In genomic region chr6:26538936-26539615, GRCh38 we compare ENCODE assay signal across 8 cellular contexts. TPM values are rescaled to one million over a fixed set of nuclear protein-coding genes. Genes with fewer than 3 reads are reported as not detected.
DNase-seq lines count a peak whose midpoint lies in the region; ATAC-seq, FAIRE-seq and TF ChIP-seq lines count a peak whose summit lies in the region.

No MANE protein-coding gene starts in this region.

- peak overlapping the region; percentile 100 for H3K27ac Mint-ChIP-seq in osteocyte (ENCODE audit: unreplicated experiment)

- peaks cover 57% of the 10 kb centered on the region for H3K79me2 ChIP-seq in DND-41 (ENCODE audit: insufficient read depth, low read length)
- peaks cover 56% of the 10 kb centered on the region for H3K79me2 ChIP-seq in OCI-LY7 (ENCODE audit: insufficient read depth, low read depth, low read length)
- H3K79me2 ChIP-seq in endothelial cell of umbilical vein (ENCODE audit: control insufficient read depth, insufficient read depth, low read length), result peaks cover 21% of the 10 kb centered on the region

- H3K27ac ChIP-seq in DND-41 (ENCODE audit: low read length) (peak overlapping the region; percentile 85), OCI-LY7 (ENCODE audit: low read depth, low read length, poor library complexity, severe bottlenecking) (peak overlapping the region; percentile 93), endothelial cell of umbilical vein (ENCODE audit: insufficient read depth, low read depth, low read length) (peak overlapping the region; percentile 80)

- H3K9me1 ChIP-seq in endothelial cell of umbilical vein (replicated peaks; ENCODE audit: control insufficient read depth, extremely low read depth, insufficient read depth, low read length), result no peaks in the 10 kb centered on the region

- H3K9me2 ChIP-seq in OCI-LY7 (ENCODE audit: insufficient read depth, low read length), result no peaks in the 10 kb centered on the region

- H3K9ac ChIP-seq in DND-41 (ENCODE audit: low read depth, low read length) (peak overlapping the region; percentile 90), endothelial cell of umbilical vein (replicated peaks; ENCODE audit: extremely low read depth, insufficient read depth, low read length) (peak overlapping the region; percentile 96)

- peak overlapping the region; percentile 59 for H2AFZ ChIP-seq in DND-41 (ENCODE audit: low read depth, low read length)
- peak overlapping the region; percentile 54; the same call in 1 of the 2 replicates for H2AFZ ChIP-seq in OCI-LY7 (ENCODE audit: low read length)
- H2AFZ ChIP-seq in endothelial cell of umbilical vein (ENCODE audit: low read depth, low read length), result peak overlapping the region; percentile 100

- H3K4me2 ChIP-seq in DND-41 (ENCODE audit: insufficient read depth, low read length), result peak overlapping the region; percentile 71
- H3K4me2 ChIP-seq in OCI-LY7 (ENCODE audit: low read length), result peak overlapping the region; percentile 80
- peak overlapping the region; percentile 61 for H3K4me2 ChIP-seq in endothelial cell of umbilical vein (ENCODE audit: insufficient read depth, low read length)

- CTCF ChIA-PET in OCI-LY7 (lab: Charles Lee; ENCODE audit: unreplicated experiment) (interaction anchor here (0.6 kb wide), 1 partner anchor 164 kb away, joined by 3 read pairs; no protein-coding TSS in a partner anchor), endothelial cell of umbilical vein (lab: Charles Lee) (interaction anchor here (0.7 to 3.7 kb wide), 5 partner anchors 13 to 200 kb away, joined by 3 to 42 read pairs (median 22); no protein-coding TSS in a partner anchor)

- no TSS peak for BruUV-seq in OCI-LY7 (replicated peaks; lab: Mats Ljungman, UMichigan)
- BruUV-seq in endothelial cell of umbilical vein (replicated peaks; lab: Mats Ljungman, UMichigan), result no TSS peak

- H3K4me1 ChIP-seq in DND-41 (ENCODE audit: insufficient read depth, low read length) (peaks cover 65% of the 10 kb centered on the region), OCI-LY7 (ENCODE audit: insufficient read depth, low read length, poor library complexity, severe bottlenecking) (peaks cover 70% of the 10 kb centered on the region), endothelial cell of umbilical vein (ENCODE audit: control insufficient read depth, extremely low read depth, insufficient read depth, low read length) (peaks cover 21% of the 10 kb centered on the region)

- no peaks in the 10 kb centered on the region for H3K27me3 Mint-ChIP-seq in osteocyte (ENCODE audit: unreplicated experiment)

- intact Hi-C loops in OCI-LY7 (cut with micrococcal nuclease; ENCODE audit: unreplicated experiment) (loop anchor here (1.0 to 5.0 kb wide), 3 partner anchors 209 to 322 kb away; a partner anchor contains a TSS), endothelial cell of umbilical vein (cut with micrococcal nuclease) (loop anchor here (1.0 kb wide), 2 partner anchors 14 to 65 kb away; no protein-coding TSS in a partner anchor)

- FAIRE-seq in endothelial cell of umbilical vein (lab: Jason Lieb, UNC), result no peak

- H4K20me1 ChIP-seq in DND-41 (ENCODE audit: insufficient read depth, low read length), result no peaks in the 10 kb centered on the region
- H4K20me1 ChIP-seq in OCI-LY7 (ENCODE audit: insufficient read depth, low read length), result no peaks in the 10 kb centered on the region
- H4K20me1 ChIP-seq in endothelial cell of umbilical vein (replicated peaks; ENCODE audit: control insufficient read depth, extremely low read depth, insufficient read depth, low read length), result no peaks in the 10 kb centered on the region

- peak overlapping the region; percentile 90 for H3K4me3 Mint-ChIP-seq in osteocyte (ENCODE audit: unreplicated experiment)

- DNase-seq in DND-41, result no peak
- no peak for DNase-seq in OCI-LY7 (ENCODE audit: low spot score)
- no peak for DNase-seq in endothelial cell of umbilical vein (ENCODE audit: low read depth, low spot score)
- DNase-seq in osteocyte (ENCODE audit: extremely low spot score, unreplicated experiment), result no peak
- no peak for DNase-seq in NCI-H2196 treated with DMSO at 0.1 percent for 48 hours (lab: John Stamatoyannopoulos, UW; ENCODE audit: unreplicated experiment)
- no peak for DNase-seq in effector CD8-positive, alpha-beta T cell (lab: John Stamatoyannopoulos, UW)

- peaks cover 12% of the 10 kb centered on the region for H3K36me3 Mint-ChIP-seq in osteocyte (ENCODE audit: unreplicated experiment)

- H3K9me3 ChIP-seq in DND-41 (ENCODE audit: insufficient read depth, low read length, severe bottlenecking) (no peaks in the 10 kb centered on the region), OCI-LY7 (ENCODE audit: low read length) (no peaks in the 10 kb centered on the region), endothelial cell of umbilical vein (replicated peaks; ENCODE audit: control insufficient read depth, insufficient read depth, low read length) (no peaks in the 10 kb centered on the region)

- no peak for ATAC-seq in DND-41 (ENCODE audit: insufficient read depth, low read depth)
- no peak for ATAC-seq in GM19023 (IDR thresholded peaks at IDR 0.05; ENCODE audit: unreplicated experiment)
- ATAC-seq in GM21447 (IDR thresholded peaks at IDR 0.05; ENCODE audit: unreplicated experiment), result no peak

- POLR2A ChIA-PET in OCI-LY7 (lab: Charles Lee) (interaction anchor here (0.6 to 4.0 kb wide), 9 partner anchors 9 to 344 kb away, joined by 3 to 28 read pairs (median 5); a partner anchor contains a TSS), endothelial cell of umbilical vein (lab: Charles Lee) (interaction anchor here (0.6 to 0.7 kb wide), 2 partner anchors 11 to 470 kb away, joined by 3 to 4 read pairs; no protein-coding TSS in a partner anchor)

- no peak for TF ChIP-seq POLR2A in endothelial cell of umbilical vein (IDR thresholded peaks at IDR 0.05; ENCODE audit: low read depth, low read length)

- H3K9me3 Mint-ChIP-seq in osteocyte (ENCODE audit: unreplicated experiment), result no peaks in the 10 kb centered on the region

- H3K4me3 ChIP-seq in DND-41 (ENCODE audit: low read depth in 1 of 2, low read length in 2 of 2) (peak overlapping the region; percentile 86 to 90), OCI-LY7 (ENCODE audit: low read depth, low read length, poor library complexity, severe bottlenecking) (peak overlapping the region; percentile 97), endothelial cell of umbilical vein (replicated peaks in 1 of 3; ENCODE audit: insufficient read depth in 1 of 3, low read depth in 1 of 3, low read length in 3 of 3) (peak overlapping the region; percentile 87 to 99 (median 98))

- H3K36me3 ChIP-seq in DND-41 (ENCODE audit: insufficient read depth, low read length), result peaks cover 35% of the 10 kb centered on the region
- peaks cover 46% of the 10 kb centered on the region for H3K36me3 ChIP-seq in OCI-LY7 (ENCODE audit: insufficient read depth, low read length)
- H3K36me3 ChIP-seq in endothelial cell of umbilical vein (ENCODE audit: control insufficient read depth in 2 of 2, extremely low read depth in 1 of 2, insufficient read depth in 2 of 2, low read length in 2 of 2), result no peaks in the 10 kb centered on the region

- dilution Hi-C loops in endothelial cell of umbilical vein (cut with MboI; ENCODE audit: extremely low pct_ligation_motif_present, low sequenced_read_pairs), result loop anchor here (25.0 kb wide), 1 partner anchor 202 kb away; no protein-coding TSS in a partner anchor

- H3K27me3 ChIP-seq in DND-41 (ENCODE audit: insufficient read depth, low read length, poor library complexity) (no peaks in the 10 kb centered on the region), endothelial cell of umbilical vein (ENCODE audit: control insufficient read depth in 2 of 2, insufficient read depth in 2 of 2, low read length in 2 of 2) (no peaks in the 10 kb centered on the region)

- no peak for TF ChIP-seq CTCF in DND-41 (IDR thresholded peaks at IDR 0.05; ENCODE audit: borderline replicate concordance, extremely low read depth, low read length, poor library complexity, severe bottlenecking)
- no peak for TF ChIP-seq CTCF in OCI-LY7 (conservative IDR thresholded peaks at IDR 0.05; ENCODE audit: low read length)
- no peak for TF ChIP-seq CTCF in endothelial cell of umbilical vein (IDR thresholded peaks at IDR 0.05; ENCODE audit: extremely low read depth in 1 of 2, insufficient read depth in 1 of 2, low read depth in 1 of 2, low read length in 2 of 2)
- no peak for TF ChIP-seq CTCF in osteocyte (IDR thresholded peaks at IDR 0.05)

- H3K4me1 Mint-ChIP-seq in osteocyte (ENCODE audit: unreplicated experiment), result peaks cover 47% of the 10 kb centered on the region

RNA-seq across cellular contexts. Expression of gene HMGN4, which starts 0.9 kb away (rescaled TPM):
- total RNA-seq in OCI-LY7 (2014; rRNA removed; shearing (Covaris generic)), result 113 and 116 TPM in 2 replicates
- 104 and 113 TPM in 2 replicates for total RNA-seq in OCI-LY7 (2022)
- total RNA-seq in endothelial cell of umbilical vein, result 33.7 and 36.9 TPM in 2 replicates
- polyA plus RNA-seq in endothelial cell of umbilical vein, result 12.3 and 13.1 TPM in 2 replicates
- polyA plus RNA-seq in endothelial cell of umbilical vein (2011; cell fraction: cytosol; rRNA removed), result 25.9 and 32.8 TPM in 2 replicates
- 14.0 and 17.9 TPM in 2 replicates for polyA plus RNA-seq in endothelial cell of umbilical vein (2011; cell fraction: nucleus; rRNA removed)
- polyA plus RNA-seq in endothelial cell of umbilical vein (2012), result 28.5 and 43.6 TPM in 2 replicates
- polyA minus RNA-seq in endothelial cell of umbilical vein, result 17.4 and 18.0 TPM in 2 replicates
- 15.0 TPM for polyA minus RNA-seq in endothelial cell of umbilical vein (2011; cell fraction: cytosol; rRNA and poly(A)+ RNA removed)
- 3.8 and 7.7 TPM in 2 replicates for polyA minus RNA-seq in endothelial cell of umbilical vein (2011; cell fraction: nucleus; rRNA and poly(A)+ RNA removed)
- total RNA-seq in osteocyte, result 45.0 and 49.2 TPM in 2 replicates

RNA-seq across cellular contexts. Expression of gene BTN1A1, which starts 39.0 kb away (rescaled TPM):
- 0.25 and 0.36 TPM in 2 replicates for total RNA-seq in OCI-LY7 (2014; rRNA removed; shearing (Covaris generic))
- total RNA-seq in OCI-LY7 (2022) (1.0 and 1.1 TPM in 2 replicates), endothelial cell of umbilical vein (not detected in 2 replicates), osteocyte (not detected in 2 replicates)
- polyA plus RNA-seq in endothelial cell of umbilical vein, result not detected in 2 replicates
- polyA plus RNA-seq in endothelial cell of umbilical vein (2011; cell fraction: cytosol; rRNA removed), result not detected in 2 replicates
- polyA plus RNA-seq in endothelial cell of umbilical vein (2011; cell fraction: nucleus; rRNA removed), result not detected in 2 replicates
- not detected in 2 replicates for polyA plus RNA-seq in endothelial cell of umbilical vein (2012)
- not detected in 2 replicates for polyA minus RNA-seq in endothelial cell of umbilical vein
- polyA minus RNA-seq in endothelial cell of umbilical vein (2011; cell fraction: cytosol; rRNA and poly(A)+ RNA removed), result not detected
- not detected in 2 replicates for polyA minus RNA-seq in endothelial cell of umbilical vein (2011; cell fraction: nucleus; rRNA and poly(A)+ RNA removed)

RNA-seq across cellular contexts. Expression of gene ABT1, which starts 57.7 kb away (rescaled TPM):
- total RNA-seq in OCI-LY7 (2014; rRNA removed; shearing (Covaris generic)), result 32.2 and 34.6 TPM in 2 replicates
- 25.3 and 26.3 TPM in 2 replicates for total RNA-seq in OCI-LY7 (2022)
- total RNA-seq in endothelial cell of umbilical vein, result 18.5 and 20.1 TPM in 2 replicates
- polyA plus RNA-seq in endothelial cell of umbilical vein, result 22.2 and 25.8 TPM in 2 replicates
- polyA plus RNA-seq in endothelial cell of umbilical vein (2011; cell fraction: cytosol; rRNA removed), result 15.3 and 19.2 TPM in 2 replicates
- polyA plus RNA-seq in endothelial cell of umbilical vein (2011; cell fraction: nucleus; rRNA removed), result 10.7 and 11.0 TPM in 2 replicates
- polyA plus RNA-seq in endothelial cell of umbilical vein (2012), result 12.0 and 13.5 TPM in 2 replicates
- 17.7 and 18.1 TPM in 2 replicates for polyA minus RNA-seq in endothelial cell of umbilical vein
- polyA minus RNA-seq in endothelial cell of umbilical vein (2011; cell fraction: cytosol; rRNA and poly(A)+ RNA removed), result 10.7 TPM
- polyA minus RNA-seq in endothelial cell of umbilical vein (2011; cell fraction: nucleus; rRNA and poly(A)+ RNA removed), result 14.0 and 15.7 TPM in 2 replicates
- 13.1 and 13.9 TPM in 2 replicates for total RNA-seq in osteocyte
